In the genomic region with DNA sequence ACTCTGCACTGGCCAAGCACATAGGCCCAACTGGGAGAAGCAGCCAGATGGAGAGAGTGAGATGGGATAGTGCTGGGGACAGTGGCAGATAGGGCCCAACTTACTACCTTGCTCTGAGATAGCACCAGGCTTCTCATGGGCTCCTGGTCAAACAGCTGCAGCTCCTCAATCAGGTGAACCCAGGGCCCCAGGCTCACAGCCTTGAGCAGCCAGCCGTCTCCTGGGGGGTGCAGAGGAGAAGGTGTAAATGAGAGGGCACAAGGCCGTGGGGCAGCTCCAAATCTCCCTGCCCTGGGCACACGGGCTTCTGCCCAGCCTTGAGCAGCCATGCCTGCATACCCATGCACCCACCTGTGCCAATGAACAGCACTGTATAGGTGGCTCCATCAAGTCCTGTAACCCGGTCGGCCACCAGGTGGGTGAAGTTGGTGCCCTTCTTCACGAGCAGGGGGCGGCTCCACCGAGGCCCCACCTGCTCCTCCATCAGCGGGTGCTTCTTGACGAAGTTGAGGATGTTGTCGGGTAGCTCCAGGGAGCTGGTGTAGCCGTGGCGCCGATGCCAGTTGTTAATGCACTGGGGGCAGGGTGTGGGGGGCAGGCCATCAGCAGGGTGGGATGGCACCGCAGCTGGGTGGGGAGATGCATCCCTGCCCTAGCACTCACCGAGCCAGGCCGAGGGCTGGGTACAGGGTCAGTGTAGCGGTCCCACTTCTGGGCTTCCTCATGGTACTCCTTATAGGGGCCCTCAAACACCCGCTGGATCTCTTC, we compare ENCODE assay signal across 21 cellular contexts. TPM values are rescaled to one million over a fixed set of nuclear protein-coding genes. Genes with fewer than 3 reads are reported as not detected.
DNase-seq lines count a peak whose midpoint lies in the region; ATAC-seq, FAIRE-seq and TF ChIP-seq lines count a peak whose summit lies in the region.
"Had no signal": no experiment of that assay in that cellular context is flagged by ENCODE, and none has a peak within 500 bp of the region (broad histone marks: within the 10 kb centered on the region; RNA-seq: fewer than 3 reads in every experiment).

No MANE protein-coding gene starts in this region.

- no peak overlapping the region for H4K91ac ChIP-seq in neuronal stem cell (ENCODE audit: low read depth, low read length, poor library complexity)

- H3K27me3 ChIP-seq in right cardiac atrium (ENCODE audit: control insufficient read depth, insufficient read depth): no peaks in the 10 kb centered on the region
- H3K27me3 ChIP-seq in dorsolateral prefrontal cortex: no peaks in the 10 kb centered on the region
- no peaks in the 10 kb centered on the region for H3K27me3 ChIP-seq in neuronal stem cell (ENCODE audit: control insufficient read depth in 3 of 3, insufficient read depth in 3 of 3, low read depth in 1 of 3, low read length in 3 of 3)

- no peak overlapping the region for H2AFZ ChIP-seq in neuronal stem cell (ENCODE audit: low read length)

- no peak overlapping the region for H3K9ac ChIP-seq in neuronal stem cell (ENCODE audit: low read depth, low read length, poor library complexity)

- FAIRE-seq in RCC 7860 (lab: Jason Lieb, UNC): no peak
- FAIRE-seq: A549, GM19239 had no signal

- H3K27ac ChIP-seq in right cardiac atrium (ENCODE audit: low read length) (no peak overlapping the region), dorsolateral prefrontal cortex (peak overlapping the region in 30 of 59 donors; percentile 1 to 100 (median 38)), neuronal stem cell (replicated peaks; ENCODE audit: low read length) (no peak overlapping the region)
- H3K27ac ChIP-seq: A549 had no signal

- POLR2A ChIA-PET in HEK293T (lab: Yijun Ruan, JAX): no interaction called here

- H3K4me2 ChIP-seq in neuronal stem cell (ENCODE audit: insufficient read depth, low read length, poor library complexity, severe bottlenecking): no peak overlapping the region
- H3K4me2 ChIP-seq: A549 had no signal

- H2BK12ac ChIP-seq in neuronal stem cell (ENCODE audit: low read length): no peak overlapping the region

- no peaks in the 10 kb centered on the region for H3K9me3 ChIP-seq in right cardiac atrium (ENCODE audit: control insufficient read depth, low read length)
- no peaks in the 10 kb centered on the region for H3K9me3 ChIP-seq in neuronal stem cell (replicated peaks in 1 of 2; ENCODE audit: control insufficient read depth in 2 of 2, insufficient read depth in 1 of 2, low read depth in 1 of 2, low read length in 2 of 2)
- H3K9me3 ChIP-seq: A549, Caco-2 had no signal

- peak overlapping the region; percentile 7 for H3K27ac Mint-ChIP-seq in type B pancreatic cell
- H3K27ac Mint-ChIP-seq: HFFc6 had no signal

- no peak overlapping the region for H2AK5ac ChIP-seq in neuronal stem cell (ENCODE audit: low read depth, low read length)

- no peak overlapping the region for H3K4ac ChIP-seq in neuronal stem cell (ENCODE audit: low read length)

- DNase-seq in right cardiac atrium (peak in 2 of 3 donors; percentile 61 to 65), left cardiac atrium (no peak), dorsolateral prefrontal cortex (no peak), neuronal stem cell (ENCODE audit: low spot score) (no peak), type B pancreatic cell (ENCODE audit: extremely low spot score, unreplicated experiment) (no peak), GM13976 (ENCODE audit: low spot score) (no peak), HEK293T (ENCODE audit: extremely low spot score) (no peak), RCC 7860 (ENCODE audit: low spot score) (no peak)
- DNase-seq: Caco-2, HFFc6, IMR-90, Kasumi-1, MM.1S, NCI-H1105, NCI-H1694, NCI-H226, NCI-H524 treated with DMSO at 0.1 percent for 48 hours, SIG-M5 had no signal

- H2BK5ac ChIP-seq in neuronal stem cell (ENCODE audit: low read length): peak overlapping the region; percentile 19

- no peak overlapping the region for H4K8ac ChIP-seq in neuronal stem cell (ENCODE audit: low read depth, low read length)

- TF ChIP-seq CTCF in dorsolateral prefrontal cortex (IDR thresholded peaks at IDR 0.05 in 54 of 56, conservative IDR thresholded peaks at IDR 0.05 in 2 of 56; ENCODE audit: low read depth in 1 of 56, partially characterized antibody in 56 of 56) (no peak), type B pancreatic cell (conservative IDR thresholded peaks at IDR 0.05) (no peak), GM13976 (IDR thresholded peaks at IDR 0.05; ENCODE audit: borderline replicate concordance, control extremely low read depth, extremely low read depth, insufficient read depth, missing control alignments) (no peak)

- H2BK120ac ChIP-seq in neuronal stem cell (ENCODE audit: low read depth, low read length): no peak overlapping the region

- ATAC-seq in right cardiac atrium (no peak), left cardiac atrium (no peak)
- ATAC-seq: A549, Panc1 had no signal

- intact Hi-C loops in right cardiac atrium (cut with DNase I): loop anchor here in 2 of 4 donors (5.0 to 10.0 kb wide), 2 partner anchors 84 to 1179 kb away; no protein-coding TSS in a partner anchor
- intact Hi-C loops in left cardiac atrium (cut with DNase I): no loop called here
- intact Hi-C loops in dorsolateral prefrontal cortex (cut with DNase I): loop anchor here in 1 of 2 donors (10.0 kb wide), 1 partner anchor 99 kb away; a partner anchor contains a TSS

- in situ Hi-C loops in GM13976 (cut with MboI; ENCODE audit: low sequenced_read_pairs, unreplicated experiment): no loop called here

- 88% methylated on average over 19 of the region's 19 CpGs for WGBS in right cardiac atrium
- no CpG with 5 or more reads among the region's 19 CpGs for WGBS in neuronal stem cell (ENCODE audit: extremely low coverage in 2 of 2, insufficient read length in 2 of 2, insufficient replicate concordance in 1 of 2), 2 donors

- no peaks in the 10 kb centered on the region for H3K27me3 Mint-ChIP-seq in type B pancreatic cell

- H2BK15ac ChIP-seq in neuronal stem cell (ENCODE audit: low read length): no peak overlapping the region

- H3K9me3 Mint-ChIP-seq in type B pancreatic cell: no peaks in the 10 kb centered on the region
- H3K9me3 Mint-ChIP-seq: HFFc6 had no signal

- H3K4me3 Mint-ChIP-seq in type B pancreatic cell: no peak overlapping the region
- H3K4me3 Mint-ChIP-seq: HFFc6 had no signal

- no peak overlapping the region for H3K23ac ChIP-seq in neuronal stem cell (ENCODE audit: low read depth, low read length, poor library complexity)

- CTCF ChIA-PET in HEK293T (lab: Yijun Ruan, JAX): no interaction called here

- H3K4me1 Mint-ChIP-seq in type B pancreatic cell (ENCODE audit: unreplicated experiment): peaks cover 21% of the 10 kb centered on the region

- H3K36me3 ChIP-seq in neuronal stem cell (replicated peaks in 1 of 2; ENCODE audit: control insufficient read depth in 2 of 2, insufficient read depth in 2 of 2, low read length in 2 of 2): peaks cover 64 to 76% of the 10 kb centered on the region in 2 donors

- H3K18ac ChIP-seq in neuronal stem cell (ENCODE audit: low read length): no peak overlapping the region

- peaks cover 37% of the 10 kb centered on the region for H3K79me1 ChIP-seq in neuronal stem cell (ENCODE audit: low read depth, low read length)

- H3K36me3 Mint-ChIP-seq in type B pancreatic cell: peaks cover 16% of the 10 kb centered on the region

- H3K4me1 ChIP-seq in right cardiac atrium (ENCODE audit: control insufficient read depth, insufficient read depth, low read length) (peaks cover 4% of the 10 kb centered on the region), neuronal stem cell (ENCODE audit: control insufficient read depth in 2 of 2, insufficient read depth in 1 of 2, low read depth in 1 of 2, low read length in 2 of 2) (peaks cover 9 to 12% of the 10 kb centered on the region in 2 donors)

- H3K14ac ChIP-seq in neuronal stem cell (ENCODE audit: low read length): no peak overlapping the region

- no peak overlapping the region for H3K4me3 ChIP-seq in right cardiac atrium (ENCODE audit: low read length)
- H3K4me3 ChIP-seq in dorsolateral prefrontal cortex: no peak overlapping the region
- no peak overlapping the region for H3K4me3 ChIP-seq in neuronal stem cell (ENCODE audit: low read length in 2 of 2)
- H3K4me3 ChIP-seq: A549 had no signal

TF ChIP-seq in HEK293T, 16 proteins besides CTCF, POLR2A, EP300 and RAD21 (continues in another document):
- no peak for TF ChIP-seq FOXM1 (IDR thresholded peaks at IDR 0.05; ENCODE audit: borderline replicate concordance)
- TF ChIP-seq TARDBP (IDR thresholded peaks at IDR 0.05): no peak
- TF ChIP-seq ELF4 (IDR thresholded peaks at IDR 0.05): no peak

RNA-seq across cellular contexts. Expression of a gene that starts 5.9 kb away (rescaled TPM):
- 10 to 100 TPM; 11.8 to 17.3 (median 14.1) TPM for total RNA-seq in right cardiac atrium
- polyA plus RNA-seq in right cardiac atrium: 23.3 TPM
- 10 to 100 TPM; 11.9 to 12.4 TPM for total RNA-seq in left cardiac atrium
- total RNA-seq in dorsolateral prefrontal cortex: 10 to 100 TPM; 19.4 to 36.6 (median 29.4) TPM
- polyA plus RNA-seq in neuronal stem cell (2013, experiment 1 of 2): 10.5 TPM
- 9.7 TPM for polyA plus RNA-seq in neuronal stem cell (2013, experiment 2 of 2)
- 16.6 and 17.7 TPM in 2 replicates for total RNA-seq in type B pancreatic cell (ENCODE audit: low replicate concordance)

RNA-seq across cellular contexts. Expression of a gene that starts 6.1 kb away (rescaled TPM):
- total RNA-seq in right cardiac atrium: 10 to 100 TPM; 22.0 to 28.5 (median 24.5) TPM
- 19.3 TPM for polyA plus RNA-seq in right cardiac atrium
- total RNA-seq in left cardiac atrium: 10 to 100 TPM; 22.1 to 24.8 TPM
- total RNA-seq in dorsolateral prefrontal cortex: 100 to 1,000 TPM in 4 of 120 experiments, 10 to 100 TPM in 116; 38.3 to 139 (median 61.8) TPM
- polyA plus RNA-seq in neuronal stem cell (2013, experiment 1 of 2): 40.1 TPM
- polyA plus RNA-seq in neuronal stem cell (2013, experiment 2 of 2): 39.2 TPM
- total RNA-seq in type B pancreatic cell (ENCODE audit: low replicate concordance): 45.5 and 58.1 TPM in 2 replicates

RNA-seq across cellular contexts. Expression of a gene that starts 19.9 kb away (rescaled TPM):
- total RNA-seq in right cardiac atrium (10 to 100 TPM in 3 of 4 donors, 1 to 10 TPM in 1; 8.2 to 27.7 (median 17.3) TPM), left cardiac atrium (10 to 100 TPM; 18.4 to 24.7 TPM), dorsolateral prefrontal cortex (10 to 100 TPM in 63 of 120 experiments, 1 to 10 TPM in 57; 3.5 to 20.1 (median 10.2) TPM), type B pancreatic cell (ENCODE audit: low replicate concordance) (6.1 and 8.1 TPM in 2 replicates)
- polyA plus RNA-seq in right cardiac atrium: 27.0 TPM
- 2.3 TPM for polyA plus RNA-seq in neuronal stem cell (2013, experiment 1 of 2)
- 1.9 TPM for polyA plus RNA-seq in neuronal stem cell (2013, experiment 2 of 2)

RNA-seq across cellular contexts. Expression of a gene that starts 47.7 kb away (rescaled TPM):
- total RNA-seq in right cardiac atrium (10 to 100 TPM in 3 of 4 donors, 1 to 10 TPM in 1; 8.6 to 14.5 (median 11.5) TPM), left cardiac atrium (10 to 100 TPM in 1 of 2 donors, 1 to 10 TPM in 1; 9.6 to 10.3 TPM), dorsolateral prefrontal cortex (10 to 100 TPM; 15.1 to 52.1 (median 34.2) TPM), type B pancreatic cell (ENCODE audit: low replicate concordance) (28.3 and 30.8 TPM in 2 replicates)
- polyA plus RNA-seq in right cardiac atrium: 7.2 TPM
- 13.3 TPM for polyA plus RNA-seq in neuronal stem cell (2013, experiment 1 of 2)
- 13.5 TPM for polyA plus RNA-seq in neuronal stem cell (2013, experiment 2 of 2)

Comparison
In these comparisons a context has a peak if more than half of its experiments do, and no peak if none do; other contexts are left out.
1. DNase-seq: peak in right cardiac atrium (2 of 3); none in left cardiac atrium (single experiment), dorsolateral prefrontal cortex (0 of 10), neuronal stem cell (single experiment), type B pancreatic cell (single experiment), GM13976 (single experiment), HEK293T (single experiment) and RCC 7860 (single experiment).
2. H3K27ac ChIP-seq: peak in dorsolateral prefrontal cortex (30 of 59); none in right cardiac atrium (single experiment) and neuronal stem cell (single experiment).